In genomic region chr12:2451497-2451896, GRCh38 we compare ENCODE assay signal across 15 cellular contexts.
DNase-seq lines count a peak whose midpoint lies in the region; ATAC-seq and TF ChIP-seq lines count a peak whose summit lies in the region.
"Had no signal": no experiment of that assay in that cellular context is flagged by ENCODE, and none has a peak within 500 bp of the region (broad histone marks: within the 10 kb centered on the region; RNA-seq: fewer than 3 reads in every experiment).

No MANE protein-coding gene starts in this region.

- no peaks in the 10 kb centered on the region for H3K27me3 ChIP-seq in sigmoid colon
- H3K27me3 ChIP-seq in CD4-positive, alpha-beta memory T cell (ENCODE audit: insufficient read depth, low read length) = no peaks in the 10 kb centered on the region
- H3K27me3 ChIP-seq: BE2C had no signal

- intact Hi-C loops in sigmoid colon (cut with DNase I) = no loop called here
- intact Hi-C loops in CD4-positive, alpha-beta memory T cell (cut with micrococcal nuclease) = no loop called here

- no peaks in the 10 kb centered on the region for H3K9me3 ChIP-seq in sigmoid colon
- no peaks in the 10 kb centered on the region for H3K9me3 ChIP-seq in CD4-positive, alpha-beta memory T cell (ENCODE audit: control insufficient read depth in 1 of 2, low read length in 2 of 2)
- H3K9me3 ChIP-seq: BE2C, Caco-2 had no signal

- no peak for TF ChIP-seq EP300 in sigmoid colon (IDR thresholded peaks at IDR 0.05)

- CTCF ChIA-PET in CD4-positive, alpha-beta memory T cell (lab: Charles Lee; ENCODE audit: partially characterized antibody) = no interaction called here

- peak; percentile 28 for ATAC-seq in stimulated activated naive CD8-positive, alpha-beta T cell treated with anti-CD3 and anti-CD28 coated beads, Interleukin-15, amount 100 ng/mL, for 72 hours
- ATAC-seq in stimulated activated naive CD8-positive, alpha-beta T cell treated with anti-CD3 and anti-CD28 coated beads, Interleukin-15, Interleukin-2, amounts not matched to agents 100 U/mL and 50 U/mL, for 24 hours = no peak
- peak; percentile 10 for ATAC-seq in activated naive CD8-positive, alpha-beta T cell treated with anti-CD3 and anti-CD28 coated beads, Interleukin-2, amount 50 U/mL, for 24 hours
- ATAC-seq: HepG2 had no signal

- no peak for DNase-seq in stimulated activated naive CD8-positive, alpha-beta T cell treated with anti-CD3 and anti-CD28 coated beads, Interleukin-15, amount 100 ng/mL, for 72 hours
- no peak for DNase-seq in stimulated activated naive CD8-positive, alpha-beta T cell treated with anti-CD3 and anti-CD28 coated beads, Interleukin-15, Interleukin-2, amounts not matched to agents 100 U/mL and 50 U/mL, for 24 hours
- no peak for DNase-seq in activated naive CD8-positive, alpha-beta T cell treated with anti-CD3 and anti-CD28 coated beads, Interleukin-2, amount 50 U/mL, for 24 hours
- DNase-seq in sigmoid colon (peak; percentile 39), NCI-H1105 (lab: John Stamatoyannopoulos, UW) (no peak)
- no peak for DNase-seq in CD4-positive, alpha-beta memory T cell
- DNase-seq: ACHN; BE2C; C1 segment of cervical spinal cord; Caco-2; CD4-positive, CD25-positive, alpha-beta regulatory T cell; H7 had no signal

- no peaks in the 10 kb centered on the region for H3K36me3 Mint-ChIP-seq in activated naive CD8-positive, alpha-beta T cell treated with anti-CD3 and anti-CD28 coated beads, Interleukin-2, amount 50 U/mL, for 24 hours (ENCODE audit: low read depth)
- no peaks in the 10 kb centered on the region for H3K36me3 Mint-ChIP-seq in CD4-positive, alpha-beta memory T cell
- H3K36me3 Mint-ChIP-seq: CD4-positive, CD25-positive, alpha-beta regulatory T cell; IgD-negative memory B cell had no signal

- H3K27ac Mint-ChIP-seq in stimulated activated naive CD8-positive, alpha-beta T cell treated with anti-CD3 and anti-CD28 coated beads, Interleukin-15, amount 100 ng/mL, for 72 hours = no peak overlapping the region
- no peak overlapping the region for H3K27ac Mint-ChIP-seq in activated naive CD8-positive, alpha-beta T cell treated with anti-CD3 and anti-CD28 coated beads, Interleukin-2, amount 50 U/mL, for 24 hours
- H3K27ac Mint-ChIP-seq in CD4-positive, alpha-beta memory T cell = no peak overlapping the region
- H3K27ac Mint-ChIP-seq: CD4-positive, CD25-positive, alpha-beta regulatory T cell; IgD-negative memory B cell had no signal

- no peaks in the 10 kb centered on the region for H3K9me3 Mint-ChIP-seq in stimulated activated naive CD8-positive, alpha-beta T cell treated with anti-CD3 and anti-CD28 coated beads, Interleukin-15, amount 100 ng/mL, for 72 hours
- H3K9me3 Mint-ChIP-seq in activated naive CD8-positive, alpha-beta T cell treated with anti-CD3 and anti-CD28 coated beads, Interleukin-2, amount 50 U/mL, for 24 hours = no peaks in the 10 kb centered on the region
- no peaks in the 10 kb centered on the region for H3K9me3 Mint-ChIP-seq in CD4-positive, alpha-beta memory T cell
- H3K9me3 Mint-ChIP-seq: CD4-positive, CD25-positive, alpha-beta regulatory T cell; IgD-negative memory B cell had no signal

- 90% methylated on average over 5 of the region's 5 CpGs for WGBS in sigmoid colon, 2 donors

- H3K4me3 Mint-ChIP-seq in stimulated activated naive CD8-positive, alpha-beta T cell treated with anti-CD3 and anti-CD28 coated beads, Interleukin-15, amount 100 ng/mL, for 72 hours = no peak overlapping the region
- H3K4me3 Mint-ChIP-seq in activated naive CD8-positive, alpha-beta T cell treated with anti-CD3 and anti-CD28 coated beads, Interleukin-2, amount 50 U/mL, for 24 hours = no peak overlapping the region
- H3K4me3 Mint-ChIP-seq in CD4-positive, alpha-beta memory T cell = no peak overlapping the region
- H3K4me3 Mint-ChIP-seq: CD4-positive, CD25-positive, alpha-beta regulatory T cell; IgD-negative memory B cell had no signal

- peaks cover 0 to 47% (median 9%) of the 10 kb centered on the region in 4 donors for H3K36me3 ChIP-seq in sigmoid colon
- no peaks in the 10 kb centered on the region for H3K36me3 ChIP-seq in CD4-positive, alpha-beta memory T cell (ENCODE audit: insufficient read depth, low read length)
- H3K36me3 ChIP-seq: BE2C had no signal

- POLR2A ChIA-PET in CD4-positive, alpha-beta memory T cell (lab: Charles Lee; ENCODE audit: partially characterized antibody) = no interaction called here

- peaks cover 0 to 11% (median 0%) of the 10 kb centered on the region in 4 donors for H3K4me1 ChIP-seq in sigmoid colon
- no peaks in the 10 kb centered on the region for H3K4me1 ChIP-seq in CD4-positive, alpha-beta memory T cell (ENCODE audit: insufficient read depth, low read length)
- H3K4me1 ChIP-seq: BE2C, Caco-2 had no signal

- H3K27ac ChIP-seq in sigmoid colon = peak overlapping the region in 2 of 4 donors; percentile 20 to 42
- no peak overlapping the region for H3K27ac ChIP-seq in CD4-positive, alpha-beta memory T cell (ENCODE audit: low read depth, low read length)
- H3K27ac ChIP-seq: GM23248 had no signal

- H3K4me3 ChIP-seq in sigmoid colon = no peak overlapping the region
- H3K4me3 ChIP-seq in CD4-positive, alpha-beta memory T cell (ENCODE audit: low read length in 2 of 2) = no peak overlapping the region
- H3K4me3 ChIP-seq: GM23248 had no signal

- no peak for TF ChIP-seq CTCF in sigmoid colon (IDR thresholded peaks at IDR 0.05)

- TF ChIP-seq POLR2A in sigmoid colon (IDR thresholded peaks at IDR 0.05) = no peak

- peaks cover 6% of the 10 kb centered on the region for H3K27me3 Mint-ChIP-seq in stimulated activated naive CD8-positive, alpha-beta T cell treated with anti-CD3 and anti-CD28 coated beads, Interleukin-15, amount 100 ng/mL, for 72 hours
- no peaks in the 10 kb centered on the region for H3K27me3 Mint-ChIP-seq in activated naive CD8-positive, alpha-beta T cell treated with anti-CD3 and anti-CD28 coated beads, Interleukin-2, amount 50 U/mL, for 24 hours
- no peaks in the 10 kb centered on the region for H3K27me3 Mint-ChIP-seq in CD4-positive, alpha-beta memory T cell
- H3K27me3 Mint-ChIP-seq: CD4-positive, CD25-positive, alpha-beta regulatory T cell; IgD-negative memory B cell had no signal

- H3K4me1 Mint-ChIP-seq in stimulated activated naive CD8-positive, alpha-beta T cell treated with anti-CD3 and anti-CD28 coated beads, Interleukin-15, amount 100 ng/mL, for 72 hours = peaks cover 7% of the 10 kb centered on the region
- no peaks in the 10 kb centered on the region for H3K4me1 Mint-ChIP-seq in activated naive CD8-positive, alpha-beta T cell treated with anti-CD3 and anti-CD28 coated beads, Interleukin-2, amount 50 U/mL, for 24 hours
- no peaks in the 10 kb centered on the region for H3K4me1 Mint-ChIP-seq in CD4-positive, alpha-beta memory T cell
- H3K4me1 Mint-ChIP-seq: CD4-positive, CD25-positive, alpha-beta regulatory T cell had no signal
